In the genomic region with DNA sequence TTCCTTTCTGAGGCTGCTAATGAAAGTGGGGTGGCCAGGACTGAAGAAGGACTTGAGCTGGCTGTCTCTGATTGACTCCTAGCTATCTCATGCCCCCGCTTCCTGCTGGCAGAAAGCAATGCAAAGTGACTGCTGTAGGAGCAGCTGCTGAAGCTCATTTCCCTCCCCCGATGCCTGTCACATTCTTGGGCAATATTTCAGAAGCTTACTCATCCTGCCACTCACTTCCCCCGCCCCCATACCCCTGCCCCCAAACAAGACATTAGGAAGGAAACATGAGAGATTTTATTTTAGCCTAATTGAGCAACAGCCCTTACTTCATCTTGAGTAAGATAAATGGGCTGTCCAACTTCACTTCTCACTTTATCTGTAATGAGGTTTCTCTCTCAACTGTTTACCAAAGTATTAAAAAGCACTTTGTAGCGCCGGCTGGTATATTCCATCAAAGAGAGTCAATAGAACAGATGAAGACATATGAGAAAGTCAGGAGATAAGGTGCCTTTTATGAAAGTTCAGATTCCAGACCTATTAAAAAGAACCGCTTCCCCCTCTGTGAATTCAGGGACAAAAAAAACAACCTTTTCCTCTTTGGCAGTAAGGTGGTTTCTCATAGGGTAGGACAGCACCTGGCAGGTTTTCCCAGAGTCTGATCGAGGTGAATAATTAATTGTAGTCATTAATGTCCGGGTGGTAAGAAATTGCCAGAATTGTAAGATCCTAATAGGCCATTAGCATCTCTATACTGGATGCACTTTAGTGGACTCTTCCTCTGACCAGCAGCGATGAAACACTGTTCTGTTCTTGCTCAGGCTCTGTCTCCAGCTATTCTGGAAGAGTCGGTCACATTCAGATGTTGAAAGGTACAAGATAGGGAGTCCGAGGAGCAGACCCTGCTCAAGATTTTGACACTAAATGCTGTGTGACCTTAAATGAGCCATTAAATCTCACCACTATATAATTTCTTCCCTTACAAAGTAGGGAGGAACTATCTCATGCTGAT, we compare ENCODE assay signal across 1 cellular context.
TF ChIP-seq lines count a peak whose summit lies in the region.

No MANE protein-coding gene starts in this region.

TF ChIP-seq in K562, 482 proteins besides CTCF, POLR2A, EP300 and RAD21 (continued from another document and continues in another):
- TF ChIP-seq NKRF (IDR thresholded peaks at IDR 0.05; ENCODE audit: borderline replicate concordance) (no peak), ZBTB12 (CRISPR knock-in tag; IDR thresholded peaks at IDR 0.05) (no peak), KLF16 (IDR thresholded peaks at IDR 0.05) (0 out of 2 replicates have a peak, but pooled peaks have one; percentile 43), MTA3 (IDR thresholded peaks at IDR 0.05; ENCODE audit: borderline replicate concordance) (no peak), LCOR (CRISPR knock-in tag; IDR thresholded peaks at IDR 0.05) (no peak), MGA (IDR thresholded peaks at IDR 0.05) (no peak), ZNF134 (CRISPR knock-in tag; conservative IDR thresholded peaks at IDR 0.05) (no peak), ETV1 (tag; conservative IDR thresholded peaks at IDR 0.05; ENCODE audit: low read depth) (0 out of 2 replicates have a peak, but pooled peaks have one; percentile 30), PHF21A (IDR thresholded peaks at IDR 0.05; ENCODE audit: borderline replicate concordance, low read depth) (no peak), ATF3 (IDR thresholded peaks at IDR 0.05) (peak; percentile 65), ATF3 (CRISPR knock-in tag; conservative IDR thresholded peaks at IDR 0.05) (no peak), CBFA2T2 (conservative IDR thresholded peaks at IDR 0.05) (peak; percentile 74), SMARCC2 (IDR thresholded peaks at IDR 0.05; ENCODE audit: low read depth) (no peak), GABPB1 (CRISPR knock-in tag; IDR thresholded peaks at IDR 0.05) (0 out of 2 replicates have a peak, but pooled peaks have one; percentile 34), ZNF766 (CRISPR knock-in tag; conservative IDR thresholded peaks at IDR 0.05) (peak; percentile 80), IRF2 (CRISPR knock-in tag; IDR thresholded peaks at IDR 0.05) (no peak)
- TF ChIP-seq, protein P1, sequence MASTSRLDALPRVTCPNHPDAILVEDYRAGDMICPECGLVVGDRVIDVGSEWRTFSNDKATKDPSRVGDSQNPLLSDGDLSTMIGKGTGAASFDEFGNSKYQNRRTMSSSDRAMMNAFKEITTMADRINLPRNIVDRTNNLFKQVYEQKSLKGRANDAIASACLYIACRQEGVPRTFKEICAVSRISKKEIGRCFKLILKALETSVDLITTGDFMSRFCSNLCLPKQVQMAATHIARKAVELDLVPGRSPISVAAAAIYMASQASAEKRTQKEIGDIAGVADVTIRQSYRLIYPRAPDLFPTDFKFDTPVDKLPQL (IDR thresholded peaks at IDR 0.05; ENCODE audit: extremely low read depth, insufficient read length): no peak
- TF ChIP-seq, protein P2, sequence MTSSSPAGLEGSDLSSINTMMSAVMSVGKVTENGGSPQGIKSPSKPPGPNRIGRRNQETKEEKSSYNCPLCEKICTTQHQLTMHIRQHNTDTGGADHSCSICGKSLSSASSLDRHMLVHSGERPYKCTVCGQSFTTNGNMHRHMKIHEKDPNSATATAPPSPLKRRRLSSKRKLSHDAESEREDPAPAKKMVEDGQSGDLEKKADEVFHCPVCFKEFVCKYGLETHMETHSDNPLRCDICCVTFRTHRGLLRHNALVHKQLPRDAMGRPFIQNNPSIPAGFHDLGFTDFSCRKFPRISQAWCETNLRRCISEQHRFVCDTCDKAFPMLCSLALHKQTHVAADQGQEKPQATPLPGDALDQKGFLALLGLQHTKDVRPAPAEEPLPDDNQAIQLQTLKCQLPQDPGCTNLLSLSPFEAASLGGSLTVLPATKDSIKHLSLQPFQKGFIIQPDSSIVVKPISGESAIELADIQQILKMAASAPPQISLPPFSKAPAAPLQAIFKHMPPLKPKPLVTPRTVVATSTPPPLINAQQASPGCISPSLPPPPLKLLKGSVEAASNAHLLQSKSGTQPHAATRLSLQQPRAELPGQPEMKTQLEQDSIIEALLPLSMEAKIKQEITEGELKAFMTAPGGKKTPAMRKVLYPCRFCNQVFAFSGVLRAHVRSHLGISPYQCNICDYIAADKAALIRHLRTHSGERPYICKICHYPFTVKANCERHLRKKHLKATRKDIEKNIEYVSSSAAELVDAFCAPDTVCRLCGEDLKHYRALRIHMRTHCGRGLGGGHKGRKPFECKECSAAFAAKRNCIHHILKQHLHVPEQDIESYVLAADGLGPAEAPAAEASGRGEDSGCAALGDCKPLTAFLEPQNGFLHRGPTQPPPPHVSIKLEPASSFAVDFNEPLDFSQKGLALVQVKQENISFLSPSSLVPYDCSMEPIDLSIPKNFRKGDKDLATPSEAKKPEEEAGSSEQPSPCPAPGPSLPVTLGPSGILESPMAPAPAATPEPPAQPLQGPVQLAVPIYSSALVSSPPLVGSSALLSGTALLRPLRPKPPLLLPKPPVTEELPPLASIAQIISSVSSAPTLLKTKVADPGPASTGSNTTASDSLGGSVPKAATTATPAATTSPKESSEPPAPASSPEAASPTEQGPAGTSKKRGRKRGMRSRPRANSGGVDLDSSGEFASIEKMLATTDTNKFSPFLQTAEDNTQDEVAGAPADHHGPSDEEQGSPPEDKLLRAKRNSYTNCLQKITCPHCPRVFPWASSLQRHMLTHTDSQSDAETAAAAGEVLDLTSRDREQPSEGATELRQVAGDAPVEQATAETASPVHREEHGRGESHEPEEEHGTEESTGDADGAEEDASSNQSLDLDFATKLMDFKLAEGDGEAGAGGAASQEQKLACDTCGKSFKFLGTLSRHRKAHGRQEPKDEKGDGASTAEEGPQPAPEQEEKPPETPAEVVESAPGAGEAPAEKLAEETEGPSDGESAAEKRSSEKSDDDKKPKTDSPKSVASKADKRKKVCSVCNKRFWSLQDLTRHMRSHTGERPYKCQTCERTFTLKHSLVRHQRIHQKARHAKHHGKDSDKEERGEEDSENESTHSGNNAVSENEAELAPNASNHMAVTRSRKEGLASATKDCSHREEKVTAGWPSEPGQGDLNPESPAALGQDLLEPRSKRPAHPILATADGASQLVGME (CRISPR knock-in tag; IDR thresholded peaks at IDR 0.05): no peak
- TF ChIP-seq, protein P3, sequence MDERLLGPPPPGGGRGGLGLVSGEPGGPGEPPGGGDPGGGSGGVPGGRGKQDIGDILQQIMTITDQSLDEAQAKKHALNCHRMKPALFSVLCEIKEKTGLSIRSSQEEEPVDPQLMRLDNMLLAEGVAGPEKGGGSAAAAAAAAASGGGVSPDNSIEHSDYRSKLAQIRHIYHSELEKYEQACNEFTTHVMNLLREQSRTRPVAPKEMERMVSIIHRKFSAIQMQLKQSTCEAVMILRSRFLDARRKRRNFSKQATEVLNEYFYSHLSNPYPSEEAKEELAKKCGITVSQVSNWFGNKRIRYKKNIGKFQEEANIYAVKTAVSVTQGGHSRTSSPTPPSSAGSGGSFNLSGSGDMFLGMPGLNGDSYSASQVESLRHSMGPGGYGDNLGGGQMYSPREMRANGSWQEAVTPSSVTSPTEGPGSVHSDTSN (CRISPR knock-in tag; IDR thresholded peaks at IDR 0.05; ENCODE audit: low read depth): peak; percentile 56
- TF ChIP-seq, protein P3 (tag; conservative IDR thresholded peaks at IDR 0.05; ENCODE audit: low read depth): peak; percentile 94
